Comparison of ENCODE assay signal across 1 cellular context in genomic region chr9:127796225-127796813, GRCh38.
A peak's percentile ranks its signal among the peaks of the same experiment; 100 is the strongest.
TF ChIP-seq lines count a peak whose summit lies in the region.

No MANE protein-coding gene starts in this region.

TF ChIP-seq in K562, 482 proteins besides CTCF, POLR2A, EP300 and RAD21:
- TF ChIP-seq ELK3 (CRISPR knock-in tag; IDR thresholded peaks at IDR 0.05) (no peak), POLR2G (IDR thresholded peaks at IDR 0.05; ENCODE audit: low read depth, low read length) (peak; percentile 37; the same call in 1 of the 2 replicates)
